ENCODE assay signal across 8 cellular contexts in genomic region chr2:61853086-61853847, GRCh38. TPM values are rescaled to one million over a fixed set of nuclear protein-coding genes. Genes with fewer than 3 reads are reported as not detected.
A peak's percentile ranks its signal among the peaks of the same experiment; 100 is the strongest.
DNase-seq lines count a peak whose midpoint lies in the region; ATAC-seq, FAIRE-seq and TF ChIP-seq lines count a peak whose summit lies in the region.

No MANE protein-coding gene starts in this region.

- H3K36me3 ChIP-seq in mucosa of descending colon (ENCODE audit: low read depth) = no peaks in the 10 kb centered on the region
- H3K36me3 ChIP-seq in vagina = no peaks in the 10 kb centered on the region

- peaks cover 5% of the 10 kb centered on the region for H3K36me3 Mint-ChIP-seq in activated CD4-positive, alpha-beta T cell treated with anti-CD3 and anti-CD28 coated beads, Interleukin-2, amount 10 ng/mL, durations not matched to agents 7 days and 5 days (ENCODE audit: low read depth)

- intact Hi-C loops in mucosa of descending colon (cut with DNase I, micrococcal nuclease) = no loop called here
- intact Hi-C loops in vagina (cut with DNase I) = no loop called here

- H3K27ac Mint-ChIP-seq in activated CD4-positive, alpha-beta T cell treated with anti-CD3 and anti-CD28 coated beads, Interleukin-2, amount 10 ng/mL, durations not matched to agents 7 days and 5 days = peak overlapping the region; percentile 92

- H3K9me3 ChIP-seq in mucosa of descending colon (no peaks in the 10 kb centered on the region), vagina (no peaks in the 10 kb centered on the region)

- H3K9me3 Mint-ChIP-seq in activated CD4-positive, alpha-beta T cell treated with anti-CD3 and anti-CD28 coated beads, Interleukin-2, amount 10 ng/mL, durations not matched to agents 7 days and 5 days = no peaks in the 10 kb centered on the region

- H3K27me3 ChIP-seq in vagina = no peaks in the 10 kb centered on the region

- H3K4me3 Mint-ChIP-seq in activated CD4-positive, alpha-beta T cell treated with anti-CD3 and anti-CD28 coated beads, Interleukin-2, amount 10 ng/mL, durations not matched to agents 7 days and 5 days = peak overlapping the region; percentile 90

- TF ChIP-seq POLR2A in vagina (IDR thresholded peaks at IDR 0.05) = no peak

- peak overlapping the region; percentile 47 for H3K4me3 ChIP-seq in mucosa of descending colon
- H3K4me3 ChIP-seq in vagina = peak overlapping the region; percentile 83 to 84

- TF ChIP-seq CTCF in mucosa of descending colon (IDR thresholded peaks at IDR 0.05) (no peak), vagina (IDR thresholded peaks at IDR 0.05) (no peak)

- peaks cover 26% of the 10 kb centered on the region for H3K4me1 Mint-ChIP-seq in activated CD4-positive, alpha-beta T cell treated with anti-CD3 and anti-CD28 coated beads, Interleukin-2, amount 10 ng/mL, durations not matched to agents 7 days and 5 days

- H3K4me1 ChIP-seq in mucosa of descending colon (ENCODE audit: low read depth) (peaks cover 15% of the 10 kb centered on the region), vagina (peaks cover 9% of the 10 kb centered on the region)

- in situ Hi-C loops in SK-MEL-5 (cut with HindIII; ENCODE audit: low pct_unique_long_range_greater_than_20kb, low sequenced_read_pairs) = no loop called here

- CTCF ChIA-PET in activated CD4-positive, alpha-beta T cell treated with anti-CD3 and anti-CD28 coated beads, Interleukin-2, amount 10 ng/mL, durations not matched to agents 7 days and 5 days (lab: Charles Lee) = interaction anchor here (0.9 to 1.9 kb wide), 2 partner anchors 17 to 27 kb away, joined by 3 to 4 read pairs; no protein-coding TSS in a partner anchor

- ATAC-seq in GM21576 (IDR thresholded peaks at IDR 0.05; ENCODE audit: unreplicated experiment) (peak; percentile 54), mucosa of descending colon (peak; percentile 77)

- no peak for FAIRE-seq in HTR-8/SVneo (lab: Jason Lieb, UNC)

- DNase-seq in activated CD4-positive, alpha-beta T cell treated with anti-CD3 and anti-CD28 coated beads, Interleukin-2, amount 10 ng/mL, durations not matched to agents 7 days and 5 days = peak; percentile 6
- DNase-seq in activated CD4-positive, alpha-beta T cell treated with anti-CD3 and anti-CD28 coated beads, Interleukin-2, amount 50 U/mL, for 48 hours = no peak
- DNase-seq in HTR-8/SVneo (ENCODE audit: insufficient read length, low spot score) (peak; percentile 79), SK-MEL-5 (ENCODE audit: low read depth, low spot score) (peak; percentile 78), epidermal melanocyte (ENCODE audit: insufficient read length, low spot score) (peak; percentile 50), mucosa of descending colon (peak; percentile 20 to 50 (median 32)), vagina (ENCODE audit: extremely low spot score in 2 of 2) (no peak)

- POLR2A ChIA-PET in activated CD4-positive, alpha-beta T cell treated with anti-CD3 and anti-CD28 coated beads, Interleukin-2, amount 10 ng/mL, durations not matched to agents 7 days and 5 days (lab: Charles Lee) = no interaction called here

- peak overlapping the region; percentile 95 for H3K27ac ChIP-seq in vagina

- H3K27me3 Mint-ChIP-seq in activated CD4-positive, alpha-beta T cell treated with anti-CD3 and anti-CD28 coated beads, Interleukin-2, amount 10 ng/mL, durations not matched to agents 7 days and 5 days = no peaks in the 10 kb centered on the region

RNA-seq across cellular contexts. Expression of gene FAM161A, which starts 0.6 kb away (rescaled TPM):
- 1 to 10 TPM; 4.0 to 4.4 TPM for total RNA-seq in activated CD4-positive, alpha-beta T cell treated with anti-CD3 and anti-CD28 coated beads, Interleukin-2, amount 10 ng/mL, durations not matched to agents 7 days and 5 days
- 12.3 and 21.7 TPM in 2 replicates for total RNA-seq in SK-MEL-5 (2014; rRNA removed; shearing (Covaris generic))
- 8.5 and 11.8 TPM in 2 replicates for polyA plus RNA-seq in SK-MEL-5 (2015; cell fraction: cytosol; rRNA removed)
- 153 and 176 TPM in 2 replicates for polyA plus RNA-seq in SK-MEL-5 (2015; cell fraction: nucleus; rRNA removed)
- total RNA-seq in mucosa of descending colon = 1 to 10 TPM in 2 of 3 donors, under 1 TPM in 1; 0.78 to 4.4 (median 1.2) TPM
- total RNA-seq in vagina = 2.5 TPM

RNA-seq across cellular contexts. Expression of gene CCT4, which starts 35.2 kb away (rescaled TPM):
- total RNA-seq in activated CD4-positive, alpha-beta T cell treated with anti-CD3 and anti-CD28 coated beads, Interleukin-2, amount 10 ng/mL, durations not matched to agents 7 days and 5 days = 100 to 1,000 TPM; 136 to 138 TPM
- total RNA-seq in SK-MEL-5 (2014; rRNA removed; shearing (Covaris generic)) = 456 and 499 TPM in 2 replicates
- polyA plus RNA-seq in SK-MEL-5 (2015; cell fraction: cytosol; rRNA removed) = 197 and 259 TPM in 2 replicates
- polyA plus RNA-seq in SK-MEL-5 (2015; cell fraction: nucleus; rRNA removed) = 83.3 and 119 TPM in 2 replicates
- total RNA-seq in mucosa of descending colon (100 to 1,000 TPM in 1 of 3 donors, 10 to 100 TPM in 2; 65.7 to 104 (median 80.4) TPM), vagina (72.7 TPM)

RNA-seq across cellular contexts. Expression of gene COMMD1, which starts 52.2 kb away (rescaled TPM):
- total RNA-seq in activated CD4-positive, alpha-beta T cell treated with anti-CD3 and anti-CD28 coated beads, Interleukin-2, amount 10 ng/mL, durations not matched to agents 7 days and 5 days = 10 to 100 TPM; 29.1 to 30.6 TPM
- 51.2 and 54.1 TPM in 2 replicates for total RNA-seq in SK-MEL-5 (2014; rRNA removed; shearing (Covaris generic))
- 42.5 and 43.1 TPM in 2 replicates for polyA plus RNA-seq in SK-MEL-5 (2015; cell fraction: cytosol; rRNA removed)
- 8.7 and 12.4 TPM in 2 replicates for polyA plus RNA-seq in SK-MEL-5 (2015; cell fraction: nucleus; rRNA removed)
- 10 to 100 TPM; 21.5 to 33.5 (median 24.8) TPM for total RNA-seq in mucosa of descending colon
- total RNA-seq in vagina = 43.0 TPM

Comparison
In these comparisons a context has a peak if more than half of its experiments do, and no peak if none do; other contexts are left out.
1. DNase-seq: peak in activated CD4-positive, alpha-beta T cell treated with anti-CD3 and anti-CD28 coated beads, Interleukin-2, amount 10 ng/mL, durations not matched to agents 7 days and 5 days (single experiment), HTR-8/SVneo (single experiment), SK-MEL-5 (single experiment), epidermal melanocyte (single experiment) and mucosa of descending colon (3 of 3); none in activated CD4-positive, alpha-beta T cell treated with anti-CD3 and anti-CD28 coated beads, Interleukin-2, amount 50 U/mL, for 48 hours (0 of 2) and vagina (0 of 2).